Comparison of ENCODE assay signal across 25 cellular contexts in the genomic region with DNA sequence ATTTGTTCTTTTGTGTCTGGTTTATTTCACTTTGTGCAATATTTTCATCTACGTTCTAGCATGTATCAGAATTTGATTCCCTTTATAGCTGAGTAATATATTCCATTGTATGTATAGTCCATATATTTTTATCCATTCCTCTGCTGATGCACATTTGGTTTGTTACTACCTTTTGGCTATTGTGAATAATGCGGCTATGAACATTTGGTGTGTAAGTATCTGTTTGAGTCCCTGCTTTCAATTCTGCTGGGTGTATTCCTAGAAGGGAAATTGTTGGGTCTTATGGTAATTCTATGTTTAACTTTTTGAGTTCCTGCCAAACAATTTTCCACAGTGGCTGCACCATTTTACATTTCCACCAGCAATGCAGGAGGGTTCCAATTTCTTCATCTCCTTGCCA. TPM values are rescaled to one million over a fixed set of nuclear protein-coding genes. Genes with fewer than 3 reads are reported as not detected.
"Had no signal": no experiment of that assay in that cellular context is flagged by ENCODE, and none has a peak within 500 bp of the region (broad histone marks: within the 10 kb centered on the region; RNA-seq: fewer than 3 reads in every experiment).

No MANE protein-coding gene starts in this region.

- H3K4me1 Mint-ChIP-seq: naive thymus-derived CD8-positive, alpha-beta T cell had no signal

- H3K27me3 Mint-ChIP-seq: progenitor cell of endocrine pancreas had no signal

- H3K27ac Mint-ChIP-seq: naive thymus-derived CD8-positive, alpha-beta T cell; progenitor cell of endocrine pancreas; stimulated activated naive B cell treated with anti-CD40 and anti-IgM and Interleukin-4, amounts not matched to agents 10 μg/mL and 1 μg/mL and 100 μg/mL, for 72 hours had no signal

- ATAC-seq: left colon; left lung; lower lobe of right lung; naive thymus-derived CD8-positive, alpha-beta T cell; right lobe of liver; stimulated activated naive B cell treated with anti-CD40 and anti-IgM and Interleukin-4, amounts not matched to agents 10 μg/mL and 1 μg/mL and 100 μg/mL, for 72 hours; stimulated activated naive CD8-positive, alpha-beta T cell treated with anti-CD3 and anti-CD28 coated beads, Interleukin-15, Interleukin-2, amounts not matched to agents 100 U/mL and 50 U/mL, for 24 hours had no signal

- DNase-seq: hippocampal formation; kidney; left colon; left lung; lower lobe of right lung; mammary epithelial cell; mesenchymal stem cell; naive thymus-derived CD8-positive, alpha-beta T cell; ovary; right lobe of liver; stimulated activated CD4-positive, alpha-beta T cell treated with anti-CD3 and anti-CD28 coated beads, Interleukin-1b, Interleukin-23, amount 100 ng/mL, for 48 hours; stimulated activated CD4-positive, alpha-beta T cell treated with anti-CD3 and anti-CD28 coated beads, Interleukin-2, amount 100 ng/mL, for 48 hours; stimulated activated CD4-positive, alpha-beta T cell treated with anti-CD3 and anti-CD28 coated beads, Interleukin-4, amount 100 ng/mL, for 4 hours; stimulated activated CD8-positive, alpha-beta memory T cell treated with anti-CD3 and anti-CD28 coated beads, Interleukin-4, amount 100 ng/mL, for 48 hours; stimulated activated naive B cell treated with anti-CD40 and anti-IgM and Interleukin-4, amounts not matched to agents 10 μg/mL and 1 μg/mL and 100 μg/mL, for 72 hours; stimulated activated naive CD8-positive, alpha-beta T cell treated with anti-CD3 and anti-CD28 coated beads, Interleukin-15, Interleukin-2, amounts not matched to agents 100 U/mL and 50 U/mL, for 24 hours; stomach; testis; thyroid gland; transverse colon; upper lobe of left lung had no signal

- H3K4me3 Mint-ChIP-seq: naive thymus-derived CD8-positive, alpha-beta T cell; stimulated activated naive B cell treated with anti-CD40 and anti-IgM and Interleukin-4, amounts not matched to agents 10 μg/mL and 1 μg/mL and 100 μg/mL, for 72 hours had no signal

RNA-seq across cellular contexts. Expression of gene DNAH8, which starts 52.4 kb away (rescaled TPM):
- total RNA-seq: left colon; naive thymus-derived CD8-positive, alpha-beta T cell; omental fat pad; smooth muscle cell; vagina had no signal
